In the genomic region with DNA sequence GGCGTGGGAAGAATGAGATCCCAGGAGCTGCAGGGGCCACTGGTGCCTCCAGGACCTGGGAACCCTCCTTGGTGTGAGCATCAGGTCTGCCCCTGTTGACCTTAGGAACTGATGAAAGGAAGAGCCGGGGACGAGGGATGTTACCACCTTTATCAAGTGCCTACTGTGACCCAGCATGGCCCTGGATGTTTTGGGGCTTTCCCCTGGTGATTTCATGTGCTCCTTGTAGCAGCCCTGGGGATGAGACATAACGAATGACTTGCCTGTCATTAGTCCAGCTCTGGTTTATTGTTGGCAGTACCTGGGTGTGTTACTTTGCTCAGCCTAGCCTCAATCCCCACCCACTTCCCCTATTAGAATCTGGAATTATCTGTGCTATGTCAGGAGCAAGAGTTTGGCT, we compare ENCODE assay signal across 17 cellular contexts.
"Had no signal": no experiment of that assay in that cellular context is flagged by ENCODE, and none has a peak within 500 bp of the region (broad histone marks: within the 10 kb centered on the region; RNA-seq: fewer than 3 reads in every experiment).

No MANE protein-coding gene starts in this region.

- H3K36me3 Mint-ChIP-seq: natural killer cell treated with Interleukin-12 subunit alpha and Interleukin-12 subunit beta and Interleukin-15 and Interleukin-18, amount 100 ng/mL, for 72 hours; T-cell had no signal

- H3K27ac ChIP-seq: psoas muscle, right lobe of liver, SK-N-MC, WERI-Rb-1 had no signal

- DNase-seq: activated CD4-positive, alpha-beta T cell treated with anti-CD3 and anti-CD28 coated beads for 4 hours; activated naive CD4-positive, alpha-beta T cell treated with Interleukin-2 at 50 U/mL for 16 hours; central memory CD4-positive, alpha-beta T cell; effector memory CD4-positive, alpha-beta T cell; hippocampal formation; kidney glomerular epithelial cell; nucleus accumbens; psoas muscle; right lobe of liver; stimulated activated CD4-positive, alpha-beta T cell treated with anti-CD3 and anti-CD28 coated beads, Interleukin-2, amount 100 ng/mL, for 48 hours; WERI-Rb-1 had no signal

- H3K4me1 ChIP-seq: psoas muscle, right lobe of liver had no signal

- H3K9me3 Mint-ChIP-seq: activated T-cell treated with anti-CD3 and anti-CD28 coated beads, Interleukin-2, amount 50 U/mL, for 72 hours; natural killer cell treated with Interleukin-12 subunit alpha and Interleukin-12 subunit beta and Interleukin-15 and Interleukin-18, amount 100 ng/mL, for 72 hours had no signal

- ATAC-seq: psoas muscle, right lobe of liver, T-cell had no signal

- H3K4me3 ChIP-seq: lung, psoas muscle, right lobe of liver, SK-N-MC had no signal

- H3K9me3 ChIP-seq: psoas muscle, right lobe of liver had no signal

- H3K4me1 Mint-ChIP-seq: T-cell had no signal

- H3K4me3 Mint-ChIP-seq: activated T-cell treated with anti-CD3 and anti-CD28 coated beads, Interleukin-2, amount 50 U/mL, for 72 hours; natural killer cell treated with Interleukin-12 subunit alpha and Interleukin-12 subunit beta and Interleukin-15 and Interleukin-18, amount 100 ng/mL, for 72 hours; T-cell had no signal

- H3K27me3 ChIP-seq: right lobe of liver had no signal

- H3K36me3 ChIP-seq: right lobe of liver had no signal

- H3K27ac Mint-ChIP-seq: activated T-cell treated with anti-CD3 and anti-CD28 coated beads, Interleukin-2, amount 50 U/mL, for 72 hours; natural killer cell treated with Interleukin-12 subunit alpha and Interleukin-12 subunit beta and Interleukin-15 and Interleukin-18, amount 100 ng/mL, for 72 hours; T-cell had no signal

- FAIRE-seq: urothelium cell line had no signal
